ENCODE assay signal across 9 cellular contexts in genomic region chr2:43178055-43178598, GRCh38. TPM values are rescaled to one million over a fixed set of nuclear protein-coding genes. Genes with fewer than 3 reads are reported as not detected.
DNase-seq lines count a peak whose midpoint lies in the region; ATAC-seq and TF ChIP-seq lines count a peak whose summit lies in the region.
"Had no signal": no experiment of that assay in that cellular context is flagged by ENCODE, and none has a peak within 500 bp of the region (broad histone marks: within the 10 kb centered on the region; RNA-seq: fewer than 3 reads in every experiment).

No MANE protein-coding gene starts in this region.

- H3K4me1 ChIP-seq in A673 (ENCODE audit: insufficient read depth, low read length, poor library complexity, severe bottlenecking) (peaks cover 4% of the 10 kb centered on the region), duodenal mucosa (ENCODE audit: control insufficient read depth in 1 of 2, insufficient read depth in 2 of 2, low read length in 2 of 2) (peaks cover 51 to 52% of the 10 kb centered on the region in 2 donors)

- peak overlapping the region in 4 of 6 donors; percentile 9 to 95 (median 90) for H3K27ac Mint-ChIP-seq in naive B cell

- H3K9me3 Mint-ChIP-seq in naive B cell, result peaks cover 8 to 36% (median 18%) of the 10 kb centered on the region in 7 donors

- peak overlapping the region in 1 of 2 donors; percentile 60 for H3K9ac ChIP-seq in duodenal mucosa (ENCODE audit: low read depth in 1 of 2, low read length in 2 of 2)

- no peak for DNase-seq in A673 (ENCODE audit: low spot score)
- DNase-seq in naive B cell, result no peak
- DNase-seq in cerebellum (ENCODE audit: low spot score), result no peak
- DNase-seq in NCI-H526 treated with DMSO at 0.1 percent for 48 hours (lab: John Stamatoyannopoulos, UW), result no peak
- no peak for DNase-seq in DMS79 (lab: John Stamatoyannopoulos, UW)
- DNase-seq: NCI-H1436 treated with DMSO at 0.1 percent for 48 hours had no signal

- H3K4me3 Mint-ChIP-seq in naive B cell, result peak overlapping the region in 3 of 8 donors; percentile 39 to 76 (median 49)

- H3K27me3 ChIP-seq in A673 (replicated peaks; ENCODE audit: insufficient read depth, low read depth, low read length, poor library complexity) (no peaks in the 10 kb centered on the region), duodenal mucosa (ENCODE audit: control insufficient read depth in 1 of 2, insufficient read depth in 2 of 2, low read length in 2 of 2) (no peaks in the 10 kb centered on the region)

- H3K4me3 ChIP-seq in A673 (ENCODE audit: low read depth, low read length, poor library complexity, severe bottlenecking) (no peak overlapping the region), duodenal mucosa (ENCODE audit: low read depth in 1 of 2, low read length in 2 of 2) (no peak overlapping the region)

- BruUV-seq in A673 (replicated peaks; lab: Mats Ljungman, UMichigan), result no TSS peak

- H3K36me3 ChIP-seq in A673 (ENCODE audit: insufficient read depth, low read length, poor library complexity, severe bottlenecking) (no peaks in the 10 kb centered on the region), KOPT-K1 (ENCODE audit: insufficient read depth, low read length) (no peaks in the 10 kb centered on the region), duodenal mucosa (ENCODE audit: control insufficient read depth in 1 of 2, insufficient read depth in 2 of 2, low read length in 2 of 2) (no peaks in the 10 kb centered on the region)

- intact Hi-C loops in A673 (cut with micrococcal nuclease; ENCODE audit: unreplicated experiment), result no loop called here

- peaks cover 43 to 68% (median 64%) of the 10 kb centered on the region in 3 donors for H3K4me1 Mint-ChIP-seq in naive B cell

- ATAC-seq in naive B cell (ENCODE audit: low read depth in 2 of 2) (no peak), HG03025 (IDR thresholded peaks at IDR 0.05; ENCODE audit: low FRiP score, unreplicated experiment) (no peak)

- POLR2A ChIA-PET in A673 (lab: Charles Lee; ENCODE audit: low non-redundant PET), result no interaction called here

- peaks cover 10 to 22% of the 10 kb centered on the region in 2 donors for H3K36me3 Mint-ChIP-seq in naive B cell

- H3K27ac ChIP-seq in A673 (ENCODE audit: low read depth, low read length, poor library complexity, severe bottlenecking), result peak overlapping the region; percentile 14
- peak overlapping the region; percentile 42 for H3K27ac ChIP-seq in KOPT-K1 (ENCODE audit: low read depth, low read length, poor library complexity, severe bottlenecking)
- H3K27ac ChIP-seq in duodenal mucosa (ENCODE audit: low read depth, low read length), result peak overlapping the region; percentile 69

- no peaks in the 10 kb centered on the region for H3K27me3 Mint-ChIP-seq in naive B cell

- TF ChIP-seq CTCF in A673 (conservative IDR thresholded peaks at IDR 0.05; ENCODE audit: low read depth, low read length), result no peak

- CTCF ChIA-PET in A673 (lab: Charles Lee), result no interaction called here

- H3K9me3 ChIP-seq in A673 (ENCODE audit: low read depth, low read length, poor library complexity, severe bottlenecking), result peaks cover 6% of the 10 kb centered on the region
- H3K9me3 ChIP-seq in KOPT-K1 (ENCODE audit: insufficient read depth, low read length, poor library complexity, severe bottlenecking), result no peaks in the 10 kb centered on the region
- no peaks in the 10 kb centered on the region for H3K9me3 ChIP-seq in duodenal mucosa (ENCODE audit: control insufficient read depth in 1 of 2, low read length in 2 of 2)

RNA-seq across cellular contexts. Expression of gene ZFP36L2, which starts 48.3 kb away (rescaled TPM):
- total RNA-seq in A673 (2021), result 20.4 and 23.4 TPM in 2 replicates
- 100 to 1,000 TPM; 125 to 367 (median 188) TPM for polyA plus RNA-seq in naive B cell (ENCODE audit: low read depth in 6 of 6)
- 6.6 TPM for total RNA-seq in cerebellum

Comparison
In these comparisons a context has a peak if more than half of its experiments do, and no peak if none do; other contexts are left out.
1. H3K27ac ChIP-seq: peak in every context shown above with its lines; median percentile 69 in duodenal mucosa; 42 in KOPT-K1; 14 in A673.